In the genomic region with DNA sequence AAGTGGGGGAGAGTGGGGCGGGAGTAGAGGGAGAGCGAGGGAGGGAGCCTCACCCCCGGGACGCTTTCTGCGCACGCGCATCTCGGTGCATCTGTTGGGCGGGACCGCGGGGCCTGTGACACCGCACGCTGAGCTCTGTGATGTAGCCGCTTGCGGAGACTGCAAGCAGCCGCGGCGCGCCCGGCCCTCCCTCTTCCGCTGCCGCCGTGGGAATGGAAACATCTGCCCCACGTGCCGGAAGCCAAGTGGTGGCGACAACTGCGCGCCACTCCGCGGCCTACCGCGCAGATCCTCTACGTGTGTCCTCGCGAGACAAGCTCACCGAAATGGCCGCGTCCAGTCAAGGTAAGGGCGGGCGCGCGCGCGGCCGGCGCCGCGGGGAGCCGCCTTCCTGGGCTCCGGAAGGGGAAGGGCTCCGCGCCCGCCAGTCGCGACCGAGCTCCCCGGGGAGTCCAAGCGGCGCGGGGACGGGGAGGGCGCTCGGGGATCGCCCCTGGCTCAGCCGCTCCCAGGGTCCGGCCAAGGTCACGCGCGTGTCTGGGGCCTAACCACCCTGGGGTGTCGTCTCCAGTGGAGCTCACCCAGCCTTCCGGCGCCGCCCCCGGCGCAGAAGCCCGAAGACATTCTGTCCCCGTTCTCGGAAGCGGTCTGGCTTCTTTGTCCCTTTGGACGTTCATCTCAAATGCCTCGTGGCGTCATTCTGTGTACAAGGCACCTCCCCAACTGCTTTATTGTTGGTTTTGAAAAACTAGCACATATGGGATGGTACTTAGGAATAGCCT, we compare ENCODE assay signal across 8 cellular contexts. TPM values are rescaled to one million over a fixed set of nuclear protein-coding genes. Genes with fewer than 3 reads are reported as not detected.
DNase-seq lines count a peak whose midpoint lies in the region; ATAC-seq and TF ChIP-seq lines count a peak whose summit lies in the region.

A gene with protein sequence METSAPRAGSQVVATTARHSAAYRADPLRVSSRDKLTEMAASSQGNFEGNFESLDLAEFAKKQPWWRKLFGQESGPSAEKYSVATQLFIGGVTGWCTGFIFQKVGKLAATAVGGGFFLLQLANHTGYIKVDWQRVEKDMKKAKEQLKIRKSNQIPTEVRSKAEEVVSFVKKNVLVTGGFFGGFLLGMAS (plus strand): TSS at position 118 of the 782 bp plus-strand sequence. CDS start 95 bp downstream, at position 213.

- H3K27ac Mint-ChIP-seq in T-helper 2 cell treated with Interferon-gamma antibody and Interleukin-4, amounts not matched to agents 5 μg/mL and 100 μg/mL, for 36 hours = peak within 1 kb of the TSS; percentile 93

- H3K4me3 ChIP-seq in ascending aorta (peak within 1 kb of the TSS; percentile 61 to 73), right cardiac atrium (ENCODE audit: low read length) (peak within 1 kb of the TSS; percentile 69), rectal smooth muscle tissue (ENCODE audit: low read length) (peak within 1 kb of the TSS; percentile 79), vagina (peak within 1 kb of the TSS; percentile 52 to 59)

- peaks cover 19% of the 10 kb centered on the region for H3K4me1 Mint-ChIP-seq in T-helper 2 cell treated with Interferon-gamma antibody and Interleukin-4, amounts not matched to agents 5 μg/mL and 100 μg/mL, for 36 hours (ENCODE audit: low read depth)

- intact Hi-C loops in ascending aorta (cut with DNase I) = loop anchor here (1.0 kb wide), 1 partner anchor 44 kb away; a partner anchor contains a TSS
- intact Hi-C loops in right cardiac atrium (cut with DNase I) = no loop called here
- intact Hi-C loops in vagina (cut with DNase I) = loop anchor here (5.0 kb wide), 1 partner anchor 45 kb away; a partner anchor contains a TSS

- peak within 1 kb of the TSS; percentile 82 for H3K9ac ChIP-seq in rectal smooth muscle tissue (ENCODE audit: low read length)

- TF ChIP-seq POLR2A in vagina (IDR thresholded peaks at IDR 0.05) = peak in 1 of 2 donors; percentile 44

- H3K27me3 ChIP-seq in ascending aorta (no peaks in the 10 kb centered on the region), right cardiac atrium (ENCODE audit: control insufficient read depth, insufficient read depth) (no peaks in the 10 kb centered on the region), rectal smooth muscle tissue (ENCODE audit: control insufficient read depth, insufficient read depth, low read length) (no peaks in the 10 kb centered on the region), vagina (no peaks in the 10 kb centered on the region)

- peak within 1 kb of the TSS; percentile 87 for H3K4me3 Mint-ChIP-seq in T-helper 2 cell treated with Interferon-gamma antibody and Interleukin-4, amounts not matched to agents 5 μg/mL and 100 μg/mL, for 36 hours

- DNase-seq in NCI-H2029 (lab: John Stamatoyannopoulos, UW) (peak; percentile 91), ascending aorta (ENCODE audit: low spot score in 2 of 2) (peak; percentile 76 to 96), right cardiac atrium (peak; percentile 94 to 98 (median 97)), vagina (ENCODE audit: extremely low spot score in 2 of 2) (peak in 1 of 2 donors; percentile 94)
- DNase-seq in T-helper 2 cell treated with Interferon-gamma antibody and Interleukin-4, amounts not matched to agents 5 μg/mL and 100 μg/mL, for 36 hours (ENCODE audit: low spot score) = peak; percentile 92

- H3K27me3 Mint-ChIP-seq in T-helper 2 cell treated with Interferon-gamma antibody and Interleukin-4, amounts not matched to agents 5 μg/mL and 100 μg/mL, for 36 hours (ENCODE audit: low read depth) = peaks cover 12% of the 10 kb centered on the region

- H3K36me3 Mint-ChIP-seq in T-helper 2 cell treated with Interferon-gamma antibody and Interleukin-4, amounts not matched to agents 5 μg/mL and 100 μg/mL, for 36 hours (ENCODE audit: low read depth) = no peaks in the 10 kb centered on the region

- peak within 1 kb of the TSS; percentile 96 to 97 for H3K27ac ChIP-seq in ascending aorta
- peak within 1 kb of the TSS; percentile 92 for H3K27ac ChIP-seq in right cardiac atrium (ENCODE audit: low read length)
- peak within 1 kb of the TSS; percentile 98 for H3K27ac ChIP-seq in rectal smooth muscle tissue (ENCODE audit: low read depth, low read length)
- H3K27ac ChIP-seq in vagina = peak within 1 kb of the TSS; percentile 89

- under 1% methylated on average over 82 of the region's 82 CpGs for WGBS in right cardiac atrium

- H3K36me3 ChIP-seq in ascending aorta = no peaks in the 10 kb centered on the region
- no peaks in the 10 kb centered on the region for H3K36me3 ChIP-seq in rectal smooth muscle tissue (ENCODE audit: control insufficient read depth, insufficient read depth, low read length)
- no peaks in the 10 kb centered on the region for H3K36me3 ChIP-seq in vagina

- ATAC-seq in GM18508 (IDR thresholded peaks at IDR 0.05; ENCODE audit: insufficient read depth, unreplicated experiment) (peak; percentile 63), HG02981 (IDR thresholded peaks at IDR 0.05; ENCODE audit: unreplicated experiment) (peak; percentile 81), right cardiac atrium (peak; percentile 96 to 97)

- TF ChIP-seq CTCF in ascending aorta (IDR thresholded peaks at IDR 0.05) (no peak), vagina (IDR thresholded peaks at IDR 0.05) (no peak)

- H3K9me3 ChIP-seq in ascending aorta (no peaks in the 10 kb centered on the region), right cardiac atrium (ENCODE audit: control insufficient read depth, low read length) (no peaks in the 10 kb centered on the region), vagina (no peaks in the 10 kb centered on the region)

- no peaks in the 10 kb centered on the region for H3K9me3 Mint-ChIP-seq in T-helper 2 cell treated with Interferon-gamma antibody and Interleukin-4, amounts not matched to agents 5 μg/mL and 100 μg/mL, for 36 hours

- H3K4me1 ChIP-seq in ascending aorta (no peaks in the 10 kb centered on the region), right cardiac atrium (ENCODE audit: control insufficient read depth, insufficient read depth, low read length) (peaks cover 4% of the 10 kb centered on the region), rectal smooth muscle tissue (ENCODE audit: control insufficient read depth, insufficient read depth, low read length) (peaks cover 3% of the 10 kb centered on the region), vagina (no peaks in the 10 kb centered on the region)

RNA-seq across cellular contexts. Expression of the gene that starts here (rescaled TPM):
- 54.0 TPM for total RNA-seq in ascending aorta
- 100 to 1,000 TPM; 262 to 345 (median 281) TPM for total RNA-seq in right cardiac atrium
- polyA plus RNA-seq in right cardiac atrium = 384 TPM
- total RNA-seq in vagina = 53.5 TPM

Comparison
In these comparisons a context has a peak if more than half of its experiments do, and no peak if none do; other contexts are left out.
1. intact Hi-C loops: an anchor here in ascending aorta (1.0 kb wide) and vagina (5.0 kb wide); none called in right cardiac atrium.